In the genomic region with DNA sequence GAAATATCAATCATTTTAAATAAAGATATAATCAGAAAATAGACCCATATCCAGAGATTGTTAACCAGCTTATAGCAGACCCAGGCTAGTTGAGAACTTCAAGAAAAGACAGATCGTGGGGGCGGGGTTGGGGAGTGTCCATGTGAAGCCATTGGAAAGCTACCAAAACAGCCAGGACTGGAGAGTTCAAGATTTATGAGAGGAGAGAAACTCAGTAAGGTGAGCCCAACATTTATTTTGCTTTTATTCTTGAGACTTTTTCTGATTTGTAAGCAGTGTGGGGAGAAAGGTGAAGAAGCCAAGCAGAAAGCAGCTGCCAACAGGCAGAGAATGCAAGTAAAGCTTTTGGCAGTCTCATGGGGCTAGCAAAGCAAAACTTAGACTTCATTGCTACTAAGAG, we compare ENCODE assay signal across 19 cellular contexts.
A peak's percentile ranks its signal among the peaks of the same experiment; 100 is the strongest.
DNase-seq lines count a peak whose midpoint lies in the region; ATAC-seq and TF ChIP-seq lines count a peak whose summit lies in the region.
"Had no signal": no experiment of that assay in that cellular context is flagged by ENCODE, and none has a peak within 500 bp of the region (broad histone marks: within the 10 kb centered on the region; RNA-seq: fewer than 3 reads in every experiment).

No MANE protein-coding gene starts in this region.

- no peak overlapping the region for H3K4me3 Mint-ChIP-seq in stimulated activated naive CD8-positive, alpha-beta T cell treated with anti-CD3 and anti-CD28 coated beads, Interleukin-15, Interleukin-2, amounts not matched to agents 100 ng/mL and 50 ng/mL, for 24 hours
- peak overlapping the region in 1 of 2 donors; percentile 39 for H3K4me3 Mint-ChIP-seq in stimulated activated naive CD8-positive, alpha-beta T cell treated with anti-CD3 and anti-CD28 coated beads, Interleukin-15, amount 100 ng/mL, for 72 hours
- H3K4me3 Mint-ChIP-seq in glutamatergic neuron (ENCODE audit: unreplicated experiment), result no peak overlapping the region
- H3K4me3 Mint-ChIP-seq: activated CD4-positive, alpha-beta T cell treated with anti-CD3 and anti-CD28 coated beads for 36 hours; activated naive CD4-positive, alpha-beta T cell treated with anti-CD3 and anti-CD28 coated beads, Interleukin-2, amount 10 ng/mL, durations not matched to agents 7 days and 5 days; CD4-positive, alpha-beta memory T cell; central memory CD8-positive, alpha-beta T cell; endodermal cell; stimulated activated effector memory CD8-positive, alpha-beta T cell treated with anti-CD3 and anti-CD28 coated beads, Interleukin-12 subunit alpha, Interleukin-12 subunit beta, amount 100 ng/mL, for 72 hours had no signal

- TF ChIP-seq POLR2A in gastroesophageal sphincter (IDR thresholded peaks at IDR 0.05), result no peak

- intact Hi-C loops in psoas muscle (cut with DNase I), result loop anchor here (5.0 to 10.0 kb wide), 2 partner anchors 65 to 208 kb away; partner anchors contain the start of gene DHRS3 (in 1 of the 2)

- H3K27ac Mint-ChIP-seq in stimulated activated naive CD8-positive, alpha-beta T cell treated with anti-CD3 and anti-CD28 coated beads, Interleukin-15, Interleukin-2, amounts not matched to agents 100 ng/mL and 50 ng/mL, for 24 hours, result peak overlapping the region; percentile 5
- H3K27ac Mint-ChIP-seq in stimulated activated naive CD8-positive, alpha-beta T cell treated with anti-CD3 and anti-CD28 coated beads, Interleukin-15, amount 100 ng/mL, for 72 hours, result peak overlapping the region in 1 of 2 donors; percentile 2
- no peak overlapping the region for H3K27ac Mint-ChIP-seq in glutamatergic neuron (ENCODE audit: unreplicated experiment)
- H3K27ac Mint-ChIP-seq: activated CD4-positive, alpha-beta T cell treated with anti-CD3 and anti-CD28 coated beads for 36 hours; activated naive CD4-positive, alpha-beta T cell treated with anti-CD3 and anti-CD28 coated beads, Interleukin-2, amount 10 ng/mL, durations not matched to agents 7 days and 5 days; CD4-positive, alpha-beta memory T cell; endodermal cell; stimulated activated effector memory CD8-positive, alpha-beta T cell treated with anti-CD3 and anti-CD28 coated beads, Interleukin-12 subunit alpha, Interleukin-12 subunit beta, amount 100 ng/mL, for 72 hours had no signal

- peaks cover 23 to 56% (median 35%) of the 10 kb centered on the region in 3 donors for H3K4me1 ChIP-seq in gastroesophageal sphincter
- peaks cover 48% of the 10 kb centered on the region for H3K4me1 ChIP-seq in psoas muscle
- H3K4me1 ChIP-seq: HAP-1 had no signal

- peaks cover 0 to 11% of the 10 kb centered on the region in 2 donors for H3K36me3 ChIP-seq in gastroesophageal sphincter
- peaks cover 3 to 32% of the 10 kb centered on the region in 2 donors for H3K36me3 ChIP-seq in psoas muscle (ENCODE audit: insufficient read depth in 1 of 2, low read depth in 1 of 2)

- TF ChIP-seq EP300 in gastroesophageal sphincter (IDR thresholded peaks at IDR 0.05), result no peak

- H3K4me3 ChIP-seq in gastroesophageal sphincter (no peak overlapping the region), psoas muscle (no peak overlapping the region)
- H3K4me3 ChIP-seq: HAP-1 had no signal

- WGBS in gastroesophageal sphincter (ENCODE audit: low coverage in 1 of 2), 2 donors, result 25 to 54% methylated on average over 2 of the region's 2 CpGs
- 45 to 73% (median 59%) methylated on average over 2 of the region's 2 CpGs for WGBS in psoas muscle, 3 donors

- no peak for ATAC-seq in stimulated activated naive CD8-positive, alpha-beta T cell treated with anti-CD3 and anti-CD28 coated beads, Interleukin-15, amount 100 ng/mL, for 72 hours
- ATAC-seq in gastroesophageal sphincter, result no peak
- ATAC-seq in psoas muscle, result peak in 3 of 4 donors; percentile 27 to 49 (median 37)
- ATAC-seq in activated CD4-positive, CD25-positive, alpha-beta regulatory T cell treated with anti-CD3 and anti-CD28 coated beads, Interleukin-2, amount 50 U/mL, for 24 hours, result no peak
- no peak for ATAC-seq in GM21390 (IDR thresholded peaks at IDR 0.05; ENCODE audit: unreplicated experiment)
- ATAC-seq: activated CD4-positive, alpha-beta T cell treated with anti-CD3 and anti-CD28 coated beads for 36 hours; stimulated activated effector memory CD8-positive, alpha-beta T cell treated with anti-CD3 and anti-CD28 coated beads, Interleukin-12 subunit alpha, Interleukin-12 subunit beta, amount 100 ng/mL, for 72 hours had no signal

- H3K27me3 Mint-ChIP-seq in stimulated activated naive CD8-positive, alpha-beta T cell treated with anti-CD3 and anti-CD28 coated beads, Interleukin-15, Interleukin-2, amounts not matched to agents 100 ng/mL and 50 ng/mL, for 24 hours, result no peaks in the 10 kb centered on the region
- no peaks in the 10 kb centered on the region for H3K27me3 Mint-ChIP-seq in stimulated activated naive CD8-positive, alpha-beta T cell treated with anti-CD3 and anti-CD28 coated beads, Interleukin-15, amount 100 ng/mL, for 72 hours
- H3K27me3 Mint-ChIP-seq in glutamatergic neuron (ENCODE audit: unreplicated experiment), result no peaks in the 10 kb centered on the region
- H3K27me3 Mint-ChIP-seq: activated CD4-positive, alpha-beta T cell treated with anti-CD3 and anti-CD28 coated beads for 36 hours; activated naive CD4-positive, alpha-beta T cell treated with anti-CD3 and anti-CD28 coated beads, Interleukin-2, amount 10 ng/mL, durations not matched to agents 7 days and 5 days; CD4-positive, alpha-beta memory T cell; central memory CD8-positive, alpha-beta T cell had no signal

- DNase-seq in stimulated activated naive CD8-positive, alpha-beta T cell treated with anti-CD3 and anti-CD28 coated beads, Interleukin-15, amount 100 ng/mL, for 72 hours, result no peak
- DNase-seq in psoas muscle (no peak), glutamatergic neuron (no peak), SHP77 treated with DMSO at 0.1 percent for 48 hours (lab: John Stamatoyannopoulos, UW) (no peak)
- DNase-seq: activated CD4-positive, alpha-beta T cell treated with anti-CD3 and anti-CD28 coated beads for 36 hours; activated CD8-positive, alpha-beta memory T cell treated with anti-CD3 and anti-CD28 coated beads, Interleukin-2, amount 50 U/mL, for 48 hours; activated naive CD4-positive, alpha-beta T cell treated with anti-CD3 and anti-CD28 coated beads, Interleukin-2, amount 10 ng/mL, durations not matched to agents 7 days and 5 days; CD4-positive, alpha-beta memory T cell; DMS79 treated with DMSO at 0.1 percent for 48 hours; endodermal cell; mesenchymal stem cell; NCI-H187 treated with DMSO at 0.1 percent for 48 hours had no signal

- H3K27ac ChIP-seq in gastroesophageal sphincter, result peak overlapping the region; percentile 73 to 80 (median 76)
- no peak overlapping the region for H3K27ac ChIP-seq in psoas muscle

- H3K36me3 Mint-ChIP-seq in stimulated activated naive CD8-positive, alpha-beta T cell treated with anti-CD3 and anti-CD28 coated beads, Interleukin-15, Interleukin-2, amounts not matched to agents 100 ng/mL and 50 ng/mL, for 24 hours (ENCODE audit: low read depth), result peaks cover 67% of the 10 kb centered on the region
- peaks cover 16% of the 10 kb centered on the region for H3K36me3 Mint-ChIP-seq in glutamatergic neuron (ENCODE audit: unreplicated experiment)

- H3K9me3 Mint-ChIP-seq in stimulated activated naive CD8-positive, alpha-beta T cell treated with anti-CD3 and anti-CD28 coated beads, Interleukin-15, Interleukin-2, amounts not matched to agents 100 ng/mL and 50 ng/mL, for 24 hours, result peaks cover 14% of the 10 kb centered on the region
- H3K9me3 Mint-ChIP-seq in stimulated activated naive CD8-positive, alpha-beta T cell treated with anti-CD3 and anti-CD28 coated beads, Interleukin-15, amount 100 ng/mL, for 72 hours, result peaks cover 14 to 17% of the 10 kb centered on the region in 2 donors
- no peaks in the 10 kb centered on the region for H3K9me3 Mint-ChIP-seq in glutamatergic neuron (ENCODE audit: unreplicated experiment)

- H3K4me1 Mint-ChIP-seq in stimulated activated naive CD8-positive, alpha-beta T cell treated with anti-CD3 and anti-CD28 coated beads, Interleukin-15, Interleukin-2, amounts not matched to agents 100 ng/mL and 50 ng/mL, for 24 hours (ENCODE audit: low read depth), result peaks cover 69% of the 10 kb centered on the region
- H3K4me1 Mint-ChIP-seq in stimulated activated naive CD8-positive, alpha-beta T cell treated with anti-CD3 and anti-CD28 coated beads, Interleukin-15, amount 100 ng/mL, for 72 hours, result peaks cover 66% of the 10 kb centered on the region
- H3K4me1 Mint-ChIP-seq in glutamatergic neuron (ENCODE audit: low read depth, unreplicated experiment), result no peaks in the 10 kb centered on the region

- H3K27me3 ChIP-seq in gastroesophageal sphincter (no peaks in the 10 kb centered on the region), psoas muscle (ENCODE audit: insufficient read depth in 3 of 3, low read length in 2 of 3) (no peaks in the 10 kb centered on the region)

- TF ChIP-seq CTCF in gastroesophageal sphincter (IDR thresholded peaks at IDR 0.05), result no peak
- no peak for TF ChIP-seq CTCF in psoas muscle (IDR thresholded peaks at IDR 0.05)
- TF ChIP-seq CTCF in glutamatergic neuron (IDR thresholded peaks at IDR 0.05; ENCODE audit: partially characterized antibody, unreplicated experiment), result no peak

- H3K9me3 ChIP-seq in gastroesophageal sphincter (no peaks in the 10 kb centered on the region), psoas muscle (no peaks in the 10 kb centered on the region)
- H3K9me3 ChIP-seq: HAP-1 had no signal

Comparison
In these comparisons a context has a peak if more than half of its experiments do, and no peak if none do; other contexts are left out.
1. ATAC-seq: peak in psoas muscle (3 of 4); none in stimulated activated naive CD8-positive, alpha-beta T cell treated with anti-CD3 and anti-CD28 coated beads, Interleukin-15, amount 100 ng/mL, for 72 hours (single experiment), gastroesophageal sphincter (single experiment), activated CD4-positive, CD25-positive, alpha-beta regulatory T cell treated with anti-CD3 and anti-CD28 coated beads, Interleukin-2, amount 50 U/mL, for 24 hours (0 of 2) and GM21390 (single experiment).